11 cellular contexts compared by ENCODE assay signal in the genomic region with DNA sequence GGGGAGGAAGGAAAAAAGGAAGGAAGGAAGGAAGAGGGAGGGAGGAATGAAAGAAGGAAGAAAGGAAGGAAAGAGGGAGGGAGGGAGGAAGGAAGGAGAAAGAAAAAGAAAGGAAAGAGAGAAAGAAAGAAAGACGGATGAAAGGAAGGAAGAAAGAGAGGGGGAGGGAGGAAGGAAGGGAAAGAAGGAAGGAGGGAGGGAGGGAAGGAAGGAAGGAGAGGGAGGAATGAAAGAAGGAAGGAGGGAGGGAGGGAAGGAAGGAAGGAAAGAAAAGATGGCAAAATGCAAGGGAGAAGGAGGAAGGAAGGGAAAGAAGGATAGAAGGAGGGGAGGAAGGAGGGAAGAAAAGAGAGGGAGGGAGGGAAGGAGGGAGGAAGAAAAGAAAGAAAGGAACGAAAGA.
"Had no signal": no experiment of that assay in that cellular context is flagged by ENCODE, and none has a peak within 500 bp of the region (broad histone marks: within the 10 kb centered on the region; RNA-seq: fewer than 3 reads in every experiment).

No MANE protein-coding gene starts in this region.

- FAIRE-seq: H1, H54 had no signal

- H3K36me3 ChIP-seq: HAP-1 had no signal

- H3K4me1 ChIP-seq: HAP-1 had no signal

- ATAC-seq: GM23338, HCT116 had no signal

- H3K9ac ChIP-seq: GM23248 had no signal

- DNase-seq: GM23248, GOT3, H7, H9, HCEC 1CT, HFFc6 had no signal

- H3K4me3 ChIP-seq: GM23248, GM23338, HAP-1 had no signal

- H2AFZ ChIP-seq: GM23248, GM23338 had no signal

- H3K27ac ChIP-seq: GM23248 had no signal

- H3K4me2 ChIP-seq: GM23338 had no signal

- H3K9me3 ChIP-seq: HAP-1 had no signal
